In genomic region chr22:32202539-32203180, GRCh38 we compare ENCODE assay signal across 1 cellular context.
TF ChIP-seq lines count a peak whose summit lies in the region.

No MANE protein-coding gene starts in this region.

TF ChIP-seq in H1, 55 proteins besides CTCF, POLR2A, EP300 and RAD21 (continued from another document):
- TF ChIP-seq SAP30 (IDR thresholded peaks at IDR 0.05; ENCODE audit: insufficient read depth, insufficient replicate concordance, low read length): no peak
- no peak for TF ChIP-seq CHD7 (IDR thresholded peaks at IDR 0.05; ENCODE audit: insufficient replicate concordance, low read length)
- no peak for TF ChIP-seq FOSL1 (IDR thresholded peaks at IDR 0.05; ENCODE audit: insufficient read depth, low read depth, low read length)
TF ChIP-seq in H1: peak in this region for 2.
